In genomic region chr3:86178095-86178494, GRCh38 we compare ENCODE assay signal across 31 cellular contexts.
"Had no signal": no experiment of that assay in that cellular context is flagged by ENCODE, and none has a peak within 500 bp of the region (broad histone marks: within the 10 kb centered on the region; RNA-seq: fewer than 3 reads in every experiment).

No MANE protein-coding gene starts in this region.

- H3K9me3 ChIP-seq: ovary, psoas muscle, right lobe of liver, sigmoid colon, spleen, testis, tibial artery, transverse colon, upper lobe of right lung, uterus had no signal

- H3K4me3 Mint-ChIP-seq: natural killer cell; nephron; neural progenitor cell; stimulated activated memory B cell treated with anti-CD40 and anti-IgM and Interleukin-4, amounts not matched to agents 10 μg/mL and 1 μg/mL and 100 μg/mL, for 72 hours; stimulated activated naive CD8-positive, alpha-beta T cell treated with anti-CD3 and anti-CD28 coated beads, Interleukin-15, amount 100 ng/mL, for 72 hours; type B pancreatic cell had no signal

- H3K4me1 Mint-ChIP-seq: natural killer cell; stimulated activated memory B cell treated with anti-CD40 and anti-IgM and Interleukin-4, amounts not matched to agents 10 μg/mL and 1 μg/mL and 100 μg/mL, for 72 hours; stimulated activated naive CD8-positive, alpha-beta T cell treated with anti-CD3 and anti-CD28 coated beads, Interleukin-15, amount 100 ng/mL, for 72 hours had no signal

- H3K9me3 Mint-ChIP-seq: nephron, neural progenitor cell, type B pancreatic cell had no signal

- H2AFZ ChIP-seq: neural progenitor cell, parathyroid adenoma had no signal

- H3K79me2 ChIP-seq: parathyroid adenoma had no signal

- FAIRE-seq: small intestine had no signal

- H3K27ac ChIP-seq: neural progenitor cell, ovary, parathyroid adenoma, psoas muscle, right lobe of liver, sigmoid colon, spleen, suprapubic skin, testis, tibial artery, transverse colon, upper lobe of right lung, uterus had no signal

- H3K4me3 ChIP-seq: neural progenitor cell, ovary, psoas muscle, right lobe of liver, sigmoid colon, spleen, suprapubic skin, testis, tibial artery, transverse colon, upper lobe of right lung, uterus had no signal

- H3K27me3 Mint-ChIP-seq: progenitor cell of endocrine pancreas; stimulated activated memory B cell treated with anti-CD40 and anti-IgM and Interleukin-4, amounts not matched to agents 10 μg/mL and 1 μg/mL and 100 μg/mL, for 72 hours; stimulated activated naive CD8-positive, alpha-beta T cell treated with anti-CD3 and anti-CD28 coated beads, Interleukin-15, amount 100 ng/mL, for 72 hours; type B pancreatic cell had no signal

- H3K4me2 ChIP-seq: neural progenitor cell had no signal

- DNase-seq: natural killer cell; occipital lobe; ovary; posterior cingulate gyrus; psoas muscle; right cardiac atrium; right lobe of liver; sigmoid colon; small intestine; spleen; stimulated activated CD4-positive, alpha-beta T cell treated with anti-CD3 and anti-CD28 coated beads, Interleukin-12 subunit alpha, Interleukin-12 subunit beta, amount 100 ng/mL, for 4 hours; stimulated activated CD4-positive, alpha-beta T cell treated with anti-CD3 and anti-CD28 coated beads, Interleukin-1b, Interleukin-23, amount 100 ng/mL, for 48 hours; stimulated activated CD4-positive, alpha-beta T cell treated with anti-CD3 and anti-CD28 coated beads, Interleukin-4, amount 100 ng/mL, for 1 hour; stimulated activated CD4-positive, alpha-beta T cell treated with anti-CD3 and anti-CD28 coated beads, Interleukin-4, amount 100 ng/mL, for 4 hours; stimulated activated CD8-positive, alpha-beta memory T cell treated with anti-CD3 and anti-CD28 coated beads, Interleukin-4, amount 100 ng/mL, for 48 hours; stimulated activated naive CD4-positive, alpha-beta T cell; stimulated activated naive CD8-positive, alpha-beta T cell treated with anti-CD3 and anti-CD28 coated beads, Interleukin-15, amount 100 ng/mL, for 72 hours; stimulated activated naive CD8-positive, alpha-beta T cell treated with anti-CD3 and anti-CD28 coated beads, Interleukin-15, Interleukin-2, amounts not matched to agents 100 U/mL and 50 U/mL, for 24 hours; substantia nigra; testis; tibial artery; transverse colon; upper lobe of right lung; uterus had no signal

- H3K36me3 ChIP-seq: neural progenitor cell, ovary, right lobe of liver, sigmoid colon, spleen, suprapubic skin, tibial artery, transverse colon, upper lobe of right lung, uterus had no signal

- H3K36me3 Mint-ChIP-seq: natural killer cell; neural progenitor cell; stimulated activated memory B cell treated with anti-CD40 and anti-IgM and Interleukin-4, amounts not matched to agents 10 μg/mL and 1 μg/mL and 100 μg/mL, for 72 hours; type B pancreatic cell had no signal

- H3K27ac Mint-ChIP-seq: natural killer cell; nephron; neural progenitor cell; progenitor cell of endocrine pancreas; stimulated activated memory B cell treated with anti-CD40 and anti-IgM and Interleukin-4, amounts not matched to agents 10 μg/mL and 1 μg/mL and 100 μg/mL, for 72 hours; stimulated activated naive CD8-positive, alpha-beta T cell treated with anti-CD3 and anti-CD28 coated beads, Interleukin-15, amount 100 ng/mL, for 72 hours; type B pancreatic cell had no signal

- ATAC-seq: natural killer cell; psoas muscle; right cardiac atrium; right lobe of liver; stimulated activated memory B cell treated with anti-CD40 and anti-IgM and Interleukin-4, amounts not matched to agents 10 μg/mL and 1 μg/mL and 100 μg/mL, for 72 hours; stimulated activated naive CD8-positive, alpha-beta T cell treated with anti-CD3 and anti-CD28 coated beads, Interleukin-15, amount 100 ng/mL, for 72 hours; stimulated activated naive CD8-positive, alpha-beta T cell treated with anti-CD3 and anti-CD28 coated beads, Interleukin-15, Interleukin-2, amounts not matched to agents 100 U/mL and 50 U/mL, for 24 hours; upper lobe of right lung had no signal

- H3K4me1 ChIP-seq: parathyroid adenoma, psoas muscle, right lobe of liver, spleen, suprapubic skin, testis, tibial artery, upper lobe of right lung, uterus had no signal

- H3K27me3 ChIP-seq: neural progenitor cell, ovary, right lobe of liver, sigmoid colon, spleen, suprapubic skin, testis, tibial artery, transverse colon, upper lobe of right lung, uterus had no signal
